In the genomic region with DNA sequence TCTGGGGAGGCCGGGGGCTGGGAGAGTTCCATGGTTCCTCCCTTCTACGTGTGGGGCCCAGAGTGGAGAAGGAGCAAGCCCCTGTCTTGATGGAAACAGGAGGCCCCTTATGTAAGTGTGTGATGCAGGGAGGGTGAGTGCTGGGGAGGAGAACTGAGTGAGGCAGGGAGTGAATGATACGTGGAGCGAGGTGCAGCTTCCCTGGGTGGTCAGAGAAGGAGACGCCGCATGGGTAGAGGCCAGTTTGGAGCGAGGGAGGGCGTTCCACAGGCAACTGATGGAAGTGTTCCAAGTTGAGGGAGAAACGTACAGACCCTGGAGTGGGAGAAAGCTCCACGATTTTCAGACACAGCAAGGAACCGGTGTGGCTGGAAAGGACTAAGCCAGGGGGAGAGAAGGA, we compare ENCODE assay signal across 18 cellular contexts. TPM values are rescaled to one million over a fixed set of nuclear protein-coding genes. Genes with fewer than 3 reads are reported as not detected.
"Had no signal": no experiment of that assay in that cellular context is flagged by ENCODE, and none has a peak within 500 bp of the region (broad histone marks: within the 10 kb centered on the region; RNA-seq: fewer than 3 reads in every experiment).

No MANE protein-coding gene starts in this region.

- H3K4me3 Mint-ChIP-seq: activated CD4-positive, alpha-beta memory T cell treated with anti-CD3 and anti-CD28 coated beads for 36 hours; activated naive CD8-positive, alpha-beta T cell treated with anti-CD3 and anti-CD28 coated beads for 36 hours; activated T-cell treated with anti-CD3 and anti-CD28 coated beads, Interleukin-2, amount 50 U/mL, for 72 hours; natural killer cell treated with Interleukin-12 subunit alpha and Interleukin-12 subunit beta and Interleukin-15 and Interleukin-18, amount 100 ng/mL, for 72 hours; T-helper 17 cell had no signal

- H3K36me3 Mint-ChIP-seq: activated CD4-positive, alpha-beta memory T cell treated with anti-CD3 and anti-CD28 coated beads for 36 hours; activated naive CD8-positive, alpha-beta T cell treated with anti-CD3 and anti-CD28 coated beads for 36 hours; natural killer cell treated with Interleukin-12 subunit alpha and Interleukin-12 subunit beta and Interleukin-15 and Interleukin-18, amount 100 ng/mL, for 72 hours had no signal

- H3K27ac ChIP-seq: breast epithelium, parathyroid adenoma, skin epidermis, transverse colon had no signal

- H3K27ac Mint-ChIP-seq: activated CD4-positive, alpha-beta memory T cell treated with anti-CD3 and anti-CD28 coated beads for 36 hours; activated naive CD8-positive, alpha-beta T cell treated with anti-CD3 and anti-CD28 coated beads for 36 hours; activated T-cell treated with anti-CD3 and anti-CD28 coated beads, Interleukin-2, amount 50 U/mL, for 72 hours; T-helper 17 cell had no signal

- H3K27me3 Mint-ChIP-seq: activated CD4-positive, alpha-beta memory T cell treated with anti-CD3 and anti-CD28 coated beads for 36 hours; activated naive CD8-positive, alpha-beta T cell treated with anti-CD3 and anti-CD28 coated beads for 36 hours had no signal

- H3K79me2 ChIP-seq: parathyroid adenoma had no signal

- H3K9me3 Mint-ChIP-seq: activated CD4-positive, alpha-beta memory T cell treated with anti-CD3 and anti-CD28 coated beads for 36 hours; activated naive CD8-positive, alpha-beta T cell treated with anti-CD3 and anti-CD28 coated beads for 36 hours; activated T-cell treated with anti-CD3 and anti-CD28 coated beads, Interleukin-2, amount 50 U/mL, for 72 hours; natural killer cell treated with Interleukin-12 subunit alpha and Interleukin-12 subunit beta and Interleukin-15 and Interleukin-18, amount 100 ng/mL, for 72 hours had no signal

- H3K4me3 ChIP-seq: breast epithelium, lung, skin epidermis, transverse colon had no signal

- H3K4me1 ChIP-seq: parathyroid adenoma, transverse colon had no signal

- DNase-seq: activated CD4-positive, alpha-beta memory T cell treated with anti-CD3 and anti-CD28 coated beads for 36 hours; activated gamma-delta T cell treated with Interleukin-2 at 50 U/mL for 16 hours; activated naive CD8-positive, alpha-beta T cell treated with anti-CD3 and anti-CD28 coated beads for 36 hours; activated T-cell treated with anti-CD3 and anti-CD28 coated beads, Interleukin-2, amount 50 U/mL, for 72 hours; dorsolateral prefrontal cortex; glutamatergic neuron; left cardiac atrium; retina; T-helper 17 cell; transverse colon had no signal

- H3K9me3 ChIP-seq: breast epithelium, transverse colon had no signal

- H3K9ac ChIP-seq: parathyroid adenoma had no signal

- H3K36me3 ChIP-seq: breast epithelium, transverse colon had no signal

- ATAC-seq: activated T-cell treated with anti-CD3 and anti-CD28 coated beads, Interleukin-2, amount 50 U/mL, for 72 hours; left cardiac atrium; natural killer cell treated with Interleukin-12 subunit alpha and Interleukin-12 subunit beta and Interleukin-15 and Interleukin-18, amount 100 ng/mL, for 72 hours; T-helper 17 cell had no signal

- H3K27me3 ChIP-seq: breast epithelium, transverse colon had no signal

RNA-seq across cellular contexts. Expression of a gene that starts 16.0 kb away (rescaled TPM):
- total RNA-seq: chondrocyte, left cardiac atrium, mononuclear cell, T-helper 17 cell, transverse colon had no signal
- polyA plus RNA-seq: esophagus had no signal

RNA-seq across cellular contexts. Expression of a gene that starts 21.0 kb away (rescaled TPM):
- total RNA-seq: chondrocyte had no signal

RNA-seq across cellular contexts. Expression of a gene that starts 25.7 kb away (rescaled TPM):
- total RNA-seq: activated CD4-positive, alpha-beta memory T cell treated with anti-CD3 and anti-CD28 coated beads for 36 hours; chondrocyte; transverse colon had no signal

RNA-seq across cellular contexts. Expression of a gene that starts 39.7 kb away (rescaled TPM):
- total RNA-seq: breast epithelium, chondrocyte, left cardiac atrium had no signal
- polyA plus RNA-seq: esophagus had no signal
